ENCODE assay signal across 8 cellular contexts in the genomic region with DNA sequence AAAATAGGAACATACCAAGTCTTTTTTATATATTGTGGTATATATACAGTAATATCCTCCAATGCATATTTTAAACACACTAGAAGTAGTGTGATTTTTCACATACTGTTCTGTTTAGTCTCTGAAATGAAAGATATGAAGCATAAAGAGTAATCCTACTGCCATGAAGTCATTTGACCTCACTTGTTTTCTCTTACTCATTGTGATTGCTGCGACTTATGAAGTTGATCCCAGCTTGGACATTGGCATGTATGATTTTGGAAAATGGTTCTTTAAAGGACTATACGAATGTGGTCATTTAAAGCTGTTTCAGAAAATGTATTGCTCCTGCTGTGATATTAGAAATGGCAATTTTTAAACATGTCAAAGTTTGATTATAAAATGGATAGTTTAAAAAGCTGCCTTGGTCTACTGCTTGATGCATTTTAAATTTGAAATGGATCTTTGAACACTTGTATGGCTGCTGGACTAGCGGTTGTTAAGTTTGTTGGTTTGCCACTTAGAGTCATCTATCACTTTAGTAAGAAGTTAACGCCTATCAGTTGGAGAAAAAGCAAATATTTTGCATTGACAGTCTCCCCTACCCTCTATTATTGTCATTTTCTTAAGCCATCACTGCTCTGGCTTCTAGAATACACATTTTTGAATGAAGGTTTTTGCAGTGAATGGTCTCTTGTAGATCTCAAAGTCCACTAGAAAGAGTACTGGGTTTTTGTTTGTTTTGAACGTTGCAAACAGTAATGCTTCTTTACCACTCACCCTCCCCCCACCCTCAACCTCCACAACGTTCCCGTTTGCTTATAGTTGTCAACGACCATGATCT. TPM values are rescaled to one million over a fixed set of nuclear protein-coding genes. Genes with fewer than 3 reads are reported as not detected.
DNase-seq lines count a peak whose midpoint lies in the region; TF ChIP-seq lines count a peak whose summit lies in the region.

No MANE protein-coding gene starts in this region.

- intact Hi-C loops in dorsolateral prefrontal cortex (cut with DNase I) = loop anchor here (1.0 to 2.0 kb wide), 2 partner anchors 56 to 57 kb away; no protein-coding TSS in a partner anchor

- H3K9ac ChIP-seq in BLaER1 treated with 17β-estradiol and CSF1 and Interleukin-3, amounts not matched to agents 10 nM and 100 nM = peak overlapping the region in 6 of 11 experiments; percentile 34 to 99 (median 90); a peak in 5 of 22 replicates
- no peak overlapping the region for H3K9ac ChIP-seq in neural cell (ENCODE audit: low read length)

- H3K9me2 ChIP-seq in neural cell (ENCODE audit: insufficient read depth, low read length) = no peaks in the 10 kb centered on the region

- H2AFZ ChIP-seq in neural cell (ENCODE audit: low read depth, low read length) = no peak overlapping the region

- H3K4me1 ChIP-seq in BLaER1 treated with 17β-estradiol and CSF1 and Interleukin-3, amounts not matched to agents 10 nM and 100 nM = peaks cover 20 to 49% (median 40%) of the 10 kb centered on the region in 10 experiments

- peaks cover 0 to 30% (median 8%) of the 10 kb centered on the region in 11 experiments; a peak in 8 of 22 replicates for H4K20me1 ChIP-seq in BLaER1 treated with 17β-estradiol and CSF1 and Interleukin-3, amounts not matched to agents 10 nM and 100 nM
- no peaks in the 10 kb centered on the region for H4K20me1 ChIP-seq in neural cell (ENCODE audit: insufficient read depth)

- DNase-seq in dorsolateral prefrontal cortex (no peak), NCI-H187 treated with DMSO at 0.1 percent for 48 hours (lab: John Stamatoyannopoulos, UW) (no peak), kidney glomerular epithelial cell (lab: John Stamatoyannopoulos, UW) (no peak), 8988T (no peak), retina (no peak)

- H3K9me3 ChIP-seq in BLaER1 treated with 17β-estradiol and CSF1 and Interleukin-3, amounts not matched to agents 10 nM and 100 nM (replicated peaks in 1 of 11) = no peaks in the 10 kb centered on the region
- H3K9me3 ChIP-seq in KOPT-K1 (ENCODE audit: insufficient read depth, low read length, poor library complexity, severe bottlenecking) (no peaks in the 10 kb centered on the region), neural cell (ENCODE audit: low read length) (no peaks in the 10 kb centered on the region)

- TF ChIP-seq EP300 in neural cell (conservative IDR thresholded peaks at IDR 0.05; ENCODE audit: poor library complexity, severe bottlenecking) = no peak

- no peak for TF ChIP-seq RAD21 in neural cell (conservative IDR thresholded peaks at IDR 0.05)

- peaks cover 1 to 20% (median 8%) of the 10 kb centered on the region in 11 experiments; a peak in 13 of 22 replicates for H3K36me3 ChIP-seq in BLaER1 treated with 17β-estradiol and CSF1 and Interleukin-3, amounts not matched to agents 10 nM and 100 nM
- H3K36me3 ChIP-seq in KOPT-K1 (ENCODE audit: insufficient read depth, low read length) (peaks cover 21% of the 10 kb centered on the region), neural cell (ENCODE audit: insufficient read depth, low read length) (no peaks in the 10 kb centered on the region)

- no peak overlapping the region for H3K27ac ChIP-seq in BLaER1 treated with 17β-estradiol and CSF1 and Interleukin-3, amounts not matched to agents 10 nM and 100 nM
- peak overlapping the region; percentile 42 for H3K27ac ChIP-seq in KOPT-K1 (ENCODE audit: low read depth, low read length, poor library complexity, severe bottlenecking)
- peak overlapping the region in 56 of 59 donors; percentile 14 to 96 (median 84) for H3K27ac ChIP-seq in dorsolateral prefrontal cortex
- H3K27ac ChIP-seq in neural cell (ENCODE audit: low read length) = no peak overlapping the region

- no peaks in the 10 kb centered on the region for H3F3A ChIP-seq in neural cell (ENCODE audit: insufficient read depth, low read length, poor library complexity, severe bottlenecking)

- 0 out of 22 replicates have a peak, but pooled peaks cover 0 to 6% (median 0%) of the 10 kb centered on the region in 11 experiments for H3K27me3 ChIP-seq in BLaER1 treated with 17β-estradiol and CSF1 and Interleukin-3, amounts not matched to agents 10 nM and 100 nM
- H3K27me3 ChIP-seq in dorsolateral prefrontal cortex = no peaks in the 10 kb centered on the region
- H3K27me3 ChIP-seq in neural cell (ENCODE audit: insufficient read depth, low read depth, low read length) = peaks cover 25% of the 10 kb centered on the region

- peak in 1 of 56 donors; percentile 12 for TF ChIP-seq CTCF in dorsolateral prefrontal cortex (IDR thresholded peaks at IDR 0.05 in 54 of 56, conservative IDR thresholded peaks at IDR 0.05 in 2 of 56; ENCODE audit: low read depth in 1 of 56, partially characterized antibody in 56 of 56)
- TF ChIP-seq CTCF in neural cell (IDR thresholded peaks at IDR 0.05; ENCODE audit: poor library complexity, severe bottlenecking) = no peak

- H3K4me2 ChIP-seq in BLaER1 treated with 17β-estradiol and CSF1 and Interleukin-3, amounts not matched to agents 10 nM and 100 nM = peak overlapping the region; percentile 68 to 98 (median 85)
- H3K4me2 ChIP-seq in neural cell (ENCODE audit: low read length) = no peak overlapping the region

- no peaks in the 10 kb centered on the region for H3K79me2 ChIP-seq in neural cell (replicated peaks; ENCODE audit: insufficient read depth, low read length)

- H3K4me3 ChIP-seq in BLaER1 treated with 17β-estradiol and CSF1 and Interleukin-3, amounts not matched to agents 10 nM and 100 nM = peak overlapping the region; percentile 81 to 100 (median 97)
- peak overlapping the region; percentile 42 to 98 (median 85) for H3K4me3 ChIP-seq in dorsolateral prefrontal cortex
- H3K4me3 ChIP-seq in neural cell (ENCODE audit: low read length) = peak overlapping the region; percentile 81

TF ChIP-seq in neural cell, 6 proteins besides CTCF, POLR2A, EP300 and RAD21:
- TF ChIP-seq TAF1 (IDR thresholded peaks at IDR 0.05; ENCODE audit: low read depth) (no peak), SMC3 (conservative IDR thresholded peaks at IDR 0.05; ENCODE audit: poor library complexity) (no peak), REST (IDR thresholded peaks at IDR 0.05; ENCODE audit: borderline replicate concordance) (no peak), EZH2 (IDR thresholded peaks at IDR 0.05; ENCODE audit: borderline replicate concordance, insufficient read depth, low read length, poor library complexity, severe bottlenecking) (no peak), POLR2AphosphoS5 (IDR thresholded peaks at IDR 0.05) (no peak)

RNA-seq across cellular contexts. Expression of gene PCGF5, which starts 0.9 kb away (rescaled TPM):
- 10 to 100 TPM; 51.8 to 95.1 (median 70.1) TPM for total RNA-seq in dorsolateral prefrontal cortex
- polyA plus RNA-seq in neural cell = 4.6 and 5.6 TPM in 2 replicates
- polyA minus RNA-seq in neural cell = 18.3 and 23.8 TPM in 2 replicates

Comparison
In these comparisons a context has a peak if more than half of its experiments do, and no peak if none do; other contexts are left out.
1. H3K27ac ChIP-seq: peak in KOPT-K1 (single experiment) and dorsolateral prefrontal cortex (56 of 59); none in BLaER1 treated with 17β-estradiol and CSF1 and Interleukin-3, amounts not matched to agents 10 nM and 100 nM (0 of 11) and neural cell (single experiment).
2. Peak in every context shown above with its lines, with median percentiles within 50 percentile points of each other: H3K4me3 ChIP-seq.